Comparison of ENCODE assay signal across 21 cellular contexts in genomic region chr4:137421796-137422195, GRCh38.
DNase-seq lines count a peak whose midpoint lies in the region; TF ChIP-seq lines count a peak whose summit lies in the region.
"Had no signal": no experiment of that assay in that cellular context is flagged by ENCODE, and none has a peak within 500 bp of the region (broad histone marks: within the 10 kb centered on the region; RNA-seq: fewer than 3 reads in every experiment).

No MANE protein-coding gene starts in this region.

- H3K36me3 ChIP-seq in SK-N-SH (replicated peaks in 1 of 2; ENCODE audit: control insufficient read depth in 1 of 2, insufficient read depth in 2 of 2, low read length in 1 of 2) = no peaks in the 10 kb centered on the region
- H3K36me3 ChIP-seq: breast epithelium, pancreas, Peyer's patch had no signal

- POLR2A ChIA-PET in SK-N-SH (lab: Yijun Ruan, JAX) = no interaction called here

- WGBS in SK-N-SH (ENCODE audit: low lambda C conversion rate) = 72% methylated on average over 8 of the region's 8 CpGs

- no peak overlapping the region for H3K27ac ChIP-seq in SK-N-SH (ENCODE audit: low read depth in 2 of 2, low read length in 1 of 2)
- H3K27ac ChIP-seq: A549, breast epithelium, pancreas, Peyer's patch had no signal

- H3K4me1 ChIP-seq in SK-N-SH (ENCODE audit: control insufficient read depth in 1 of 2, insufficient read depth in 2 of 2, low read depth in 1 of 2, low read length in 1 of 2) = no peaks in the 10 kb centered on the region
- H3K4me1 ChIP-seq: A549, breast epithelium, pancreas, Peyer's patch had no signal

- no peaks in the 10 kb centered on the region for H3K79me2 ChIP-seq in SK-N-SH (ENCODE audit: insufficient read depth)

- no peak overlapping the region for H3K4me3 ChIP-seq in AG09309 (ENCODE audit: control insufficient read depth, low read depth, low read length)
- H3K4me3 ChIP-seq in foreskin fibroblast (ENCODE audit: low read depth in 1 of 2, low read length in 2 of 2) = no peak overlapping the region
- no peak overlapping the region for H3K4me3 ChIP-seq in SK-N-SH (ENCODE audit: low read depth in 2 of 2, low read length in 1 of 2)
- H3K4me3 ChIP-seq: A549, breast epithelium, K562, pancreas, Peyer's patch had no signal

- H3K9ac ChIP-seq in SK-N-SH = no peak overlapping the region

- no peak overlapping the region for H2AFZ ChIP-seq in SK-N-SH (ENCODE audit: low read depth)

- no peak overlapping the region for H3K4me2 ChIP-seq in SK-N-SH
- H3K4me2 ChIP-seq: A549 had no signal

- TF ChIP-seq EP300 in SK-N-SH (IDR thresholded peaks at IDR 0.05; ENCODE audit: borderline replicate concordance in 1 of 2, low read depth in 1 of 2, low read length in 1 of 2) = no peak

- no peaks in the 10 kb centered on the region for H3F3A ChIP-seq in SK-N-SH (replicated peaks; ENCODE audit: insufficient read depth)

- no peaks in the 10 kb centered on the region for H4K20me1 ChIP-seq in SK-N-SH (ENCODE audit: insufficient read depth)

- TF ChIP-seq RAD21 in SK-N-SH (IDR thresholded peaks at IDR 0.05; ENCODE audit: low read length) = no peak

- no peaks in the 10 kb centered on the region for H3K9me2 ChIP-seq in SK-N-SH

- peak; percentile 16 for DNase-seq in AG09309 (ENCODE audit: low read depth)
- peak; percentile 42 for DNase-seq in HT1080 (ENCODE audit: low read depth)
- peak; percentile 37 for DNase-seq in amniotic epithelial cell (ENCODE audit: low read depth)
- peak; percentile 52 to 57 for DNase-seq in foreskin fibroblast
- no peak for DNase-seq in NAMALWA (ENCODE audit: low spot score)
- no peak for DNase-seq in DMS79 (lab: John Stamatoyannopoulos, UW)
- DNase-seq in SK-N-SH = no peak
- DNase-seq in HPDE6-E6E7 (ENCODE audit: extremely low spot score) = no peak
- DNase-seq: activated CD4-positive, CD25-positive, alpha-beta regulatory T cell treated with anti-CD3 and anti-CD28 coated beads, Interleukin-2, amount 50 U/mL, for 72 hours; activated T-cell treated with anti-CD3 and anti-CD28 coated beads, Interleukin-2, amount 50 U/mL, for 48 hours; C1 segment of cervical spinal cord; dermis blood vessel endothelial cell; GDM1; natural killer cell; NCI-H1092; NCI-H2029; Peyer's patch had no signal

- TF ChIP-seq CTCF in AG09309 (IDR thresholded peaks at IDR 0.05; ENCODE audit: control insufficient read depth, insufficient read depth, low read depth, low read length, missing control alignments) = no peak
- TF ChIP-seq CTCF in foreskin fibroblast (IDR thresholded peaks at IDR 0.05; ENCODE audit: low read depth, low read length) = no peak
- no peak for TF ChIP-seq CTCF in SK-N-SH (IDR thresholded peaks at IDR 0.05)

- no peaks in the 10 kb centered on the region for H3K27me3 ChIP-seq in SK-N-SH (ENCODE audit: insufficient read depth)
- H3K27me3 ChIP-seq: breast epithelium, pancreas, Peyer's patch had no signal

- no peaks in the 10 kb centered on the region for H3K9me3 ChIP-seq in SK-N-SH
- H3K9me3 ChIP-seq: A549, pancreas had no signal

- CTCF ChIA-PET in SK-N-SH (lab: Yijun Ruan, JAX) = no interaction called here

TF ChIP-seq in SK-N-SH, 30 proteins besides CTCF, POLR2A, EP300 and RAD21:
- TF ChIP-seq FOXM1 (IDR thresholded peaks at IDR 0.05; ENCODE audit: low read depth) (no peak), SMC3 (IDR thresholded peaks at IDR 0.05; ENCODE audit: low read depth, low read length) (no peak), POLR2AphosphoS5 (IDR thresholded peaks at IDR 0.05; ENCODE audit: low read depth, low read length) (no peak), RCOR1 (IDR thresholded peaks at IDR 0.05; ENCODE audit: low read length) (no peak), RFX5 (IDR thresholded peaks at IDR 0.05; ENCODE audit: low read length) (no peak), CHD2 (IDR thresholded peaks at IDR 0.05; ENCODE audit: low read length, partially characterized antibody) (no peak), SIN3A (IDR thresholded peaks at IDR 0.05; ENCODE audit: borderline replicate concordance, low read depth, low read length) (no peak), JUND (IDR thresholded peaks at IDR 0.05) (no peak), YY1 (IDR thresholded peaks at IDR 0.05; ENCODE audit: low read depth) (no peak), RXRA (IDR thresholded peaks at IDR 0.05; ENCODE audit: borderline replicate concordance, low read depth) (no peak), EZH2phosphoT487 (IDR thresholded peaks at IDR 0.05; ENCODE audit: borderline replicate concordance, low read depth) (no peak), GATA2 (CRISPR knock-in tag; IDR thresholded peaks at IDR 0.05) (no peak), GABPA (IDR thresholded peaks at IDR 0.05; ENCODE audit: low read depth) (no peak), ZBTB33 (IDR thresholded peaks at IDR 0.05; ENCODE audit: borderline replicate concordance, low read depth) (no peak), MAX (IDR thresholded peaks at IDR 0.05; ENCODE audit: low read depth) (no peak), NRF1 (IDR thresholded peaks at IDR 0.05; ENCODE audit: low read depth, low read length) (no peak)
TF ChIP-seq in SK-N-SH: peak in this region for 0.

Comparison
In these comparisons a context has a peak if more than half of its experiments do, and no peak if none do; other contexts are left out.
1. DNase-seq: peak in AG09309 (single experiment), HT1080 (single experiment), amniotic epithelial cell (single experiment) and foreskin fibroblast (2 of 2); none in NAMALWA (single experiment), DMS79 (single experiment), SK-N-SH (single experiment) and HPDE6-E6E7 (single experiment).